18 cellular contexts compared by ENCODE assay signal in the genomic region with DNA sequence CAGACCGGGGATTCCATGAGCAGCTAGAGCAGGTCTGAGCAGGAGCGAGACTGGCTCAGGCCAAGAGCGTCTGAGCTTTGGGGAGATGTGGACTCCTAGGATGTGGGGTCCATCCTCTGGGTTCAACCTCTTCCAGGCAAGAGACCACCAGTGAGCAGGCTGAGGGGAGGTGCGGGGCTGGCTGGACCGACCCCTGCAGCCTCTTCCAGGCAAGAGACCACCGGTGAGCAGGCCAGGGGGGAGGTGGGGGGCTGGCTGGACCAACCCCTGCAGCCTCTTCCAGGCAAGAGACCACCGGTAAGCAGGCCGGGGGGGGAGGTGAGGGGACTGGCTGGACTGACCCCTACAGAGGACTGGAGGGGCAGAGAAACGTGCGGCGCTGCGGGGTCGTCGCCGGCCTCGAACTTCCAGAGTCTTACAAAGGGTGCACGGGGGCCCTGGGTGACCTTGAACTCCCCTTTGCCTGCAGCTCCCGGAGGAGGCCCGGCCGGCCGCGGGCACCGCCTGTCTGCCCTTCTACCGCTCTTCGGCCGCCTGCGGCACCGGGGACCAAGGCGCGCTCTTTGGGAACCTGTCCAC.
A peak's percentile ranks its signal among the peaks of the same experiment; 100 is the strongest.
DNase-seq lines count a peak whose midpoint lies in the region; ATAC-seq and TF ChIP-seq lines count a peak whose summit lies in the region.
"Had no signal": no experiment of that assay in that cellular context is flagged by ENCODE, and none has a peak within 500 bp of the region (broad histone marks: within the 10 kb centered on the region; RNA-seq: fewer than 3 reads in every experiment).

No MANE protein-coding gene starts in this region.

- TF ChIP-seq EP300 in gastroesophageal sphincter (IDR thresholded peaks at IDR 0.05) (no peak), transverse colon (IDR thresholded peaks at IDR 0.05; ENCODE audit: low read depth) (no peak)

- H3K9me3 ChIP-seq in gastroesophageal sphincter (no peaks in the 10 kb centered on the region), spleen (peaks cover 0 to 9% (median 0%) of the 10 kb centered on the region in 8 donors), transverse colon (no peaks in the 10 kb centered on the region)
- H3K9me3 ChIP-seq: A549 had no signal

- H3K27ac ChIP-seq in gastroesophageal sphincter (no peak overlapping the region), spleen (peak overlapping the region in 6 of 8 donors; percentile 43 to 78 (median 56)), transverse colon (no peak overlapping the region)
- H3K27ac ChIP-seq: 22Rv1, A549, BLaER1 had no signal

- TF ChIP-seq POLR2A in gastroesophageal sphincter (IDR thresholded peaks at IDR 0.05) (no peak), spleen (IDR thresholded peaks at IDR 0.05) (no peak), transverse colon (IDR thresholded peaks at IDR 0.05) (no peak)

- no peaks in the 10 kb centered on the region for H3K27me3 Mint-ChIP-seq in activated CD8-positive, alpha-beta memory T cell treated with anti-CD3 and anti-CD28 coated beads, Interleukin-2, amount 10 ng/mL, durations not matched to agents 7 days and 5 days

- H3K27me3 ChIP-seq in gastroesophageal sphincter (peaks cover 8% of the 10 kb centered on the region), spleen (replicated peaks in 1 of 7) (peaks cover 0 to 5% (median 0%) of the 10 kb centered on the region in 7 donors), transverse colon (no peaks in the 10 kb centered on the region)
- H3K27me3 ChIP-seq: BLaER1 had no signal

- peak; percentile 42 for DNase-seq in activated CD8-positive, alpha-beta memory T cell treated with anti-CD3 and anti-CD28 coated beads for 24 hours
- DNase-seq in activated CD8-positive, alpha-beta memory T cell treated with anti-CD3 and anti-CD28 coated beads, Interleukin-2, amount 10 ng/mL, durations not matched to agents 7 days and 5 days = no peak
- DNase-seq in spleen = no peak
- no peak for DNase-seq in transverse colon
- no peak for DNase-seq in NCI-H526 (lab: John Stamatoyannopoulos, UW)
- no peak for DNase-seq in NCI-H82 (lab: John Stamatoyannopoulos, UW)
- DNase-seq: CD4-positive, alpha-beta memory T cell; DMS153; DMS79; GDM1 had no signal

- no peaks in the 10 kb centered on the region for H3K36me3 Mint-ChIP-seq in activated CD8-positive, alpha-beta memory T cell treated with anti-CD3 and anti-CD28 coated beads, Interleukin-2, amount 10 ng/mL, durations not matched to agents 7 days and 5 days
- H3K36me3 Mint-ChIP-seq: CD14-positive monocyte; CD4-positive, alpha-beta memory T cell; IgD-negative memory B cell had no signal

- H3K36me3 ChIP-seq in gastroesophageal sphincter (no peaks in the 10 kb centered on the region), spleen (peaks cover 0 to 23% (median 0%) of the 10 kb centered on the region in 6 donors), transverse colon (no peaks in the 10 kb centered on the region)
- H3K36me3 ChIP-seq: BLaER1 had no signal

- no peaks in the 10 kb centered on the region for H3K9me3 Mint-ChIP-seq in activated CD8-positive, alpha-beta memory T cell treated with anti-CD3 and anti-CD28 coated beads, Interleukin-2, amount 10 ng/mL, durations not matched to agents 7 days and 5 days (ENCODE audit: low read depth)

- H3K4me3 ChIP-seq in gastroesophageal sphincter (no peak overlapping the region), spleen (no peak overlapping the region), transverse colon (no peak overlapping the region)
- H3K4me3 ChIP-seq: A549, BLaER1, GM23338 had no signal

- WGBS in gastroesophageal sphincter (ENCODE audit: low coverage in 1 of 2), 2 donors = no CpG with 5 or more reads among the region's 30 CpGs
- 87 to 95% (median 90%) methylated on average over 19 to 30 of the region's 30 CpGs for WGBS in spleen, 5 donors
- 92 to 94% methylated on average over 4 to 30 of the region's 30 CpGs for WGBS in transverse colon (ENCODE audit: low coverage in 1 of 2), 2 donors

- no peaks in the 10 kb centered on the region for H3K4me1 Mint-ChIP-seq in activated CD8-positive, alpha-beta memory T cell treated with anti-CD3 and anti-CD28 coated beads, Interleukin-2, amount 10 ng/mL, durations not matched to agents 7 days and 5 days
- H3K4me1 Mint-ChIP-seq: CD14-positive monocyte, IgD-negative memory B cell had no signal

- no peak overlapping the region for H3K4me3 Mint-ChIP-seq in activated CD8-positive, alpha-beta memory T cell treated with anti-CD3 and anti-CD28 coated beads, Interleukin-2, amount 10 ng/mL, durations not matched to agents 7 days and 5 days
- H3K4me3 Mint-ChIP-seq: CD14-positive monocyte, GM23338 had no signal

- intact Hi-C loops in spleen (cut with DNase I; ENCODE audit: low total_unique reads) = no loop called here
- intact Hi-C loops in transverse colon (cut with DNase I; ENCODE audit: low total_unique reads) = no loop called here

- TF ChIP-seq CTCF in gastroesophageal sphincter (IDR thresholded peaks at IDR 0.05) (no peak), spleen (IDR thresholded peaks at IDR 0.05 in 8 of 11, conservative IDR thresholded peaks at IDR 0.05 in 3 of 11) (no peak), transverse colon (IDR thresholded peaks at IDR 0.05) (no peak)

- CTCF ChIA-PET in activated CD8-positive, alpha-beta memory T cell treated with anti-CD3 and anti-CD28 coated beads, Interleukin-2, amount 10 ng/mL, durations not matched to agents 7 days and 5 days (lab: Charles Lee) = no interaction called here

- in situ Hi-C loops in transverse colon (cut with MboI; ENCODE audit: low pct_ligation_motif_present in 1 of 4, low pct_unique_long_range_greater_than_20kb in 1 of 4, low sequenced_read_pairs in 3 of 4) = no loop called here

- no peak for ATAC-seq in activated CD8-positive, alpha-beta memory T cell treated with anti-CD3 and anti-CD28 coated beads, Interleukin-2, amount 10 ng/mL, durations not matched to agents 7 days and 5 days
- ATAC-seq in gastroesophageal sphincter = peak; percentile 8
- ATAC-seq: A549, HepG2 had no signal

- no peak overlapping the region for H3K27ac Mint-ChIP-seq in activated CD8-positive, alpha-beta memory T cell treated with anti-CD3 and anti-CD28 coated beads, Interleukin-2, amount 10 ng/mL, durations not matched to agents 7 days and 5 days
- H3K27ac Mint-ChIP-seq: CD14-positive monocyte; CD4-positive, alpha-beta memory T cell; GM23338; IgD-negative memory B cell had no signal

- H3K4me1 ChIP-seq in gastroesophageal sphincter (no peaks in the 10 kb centered on the region), spleen (peaks cover 0 to 3% (median 0%) of the 10 kb centered on the region in 6 donors), transverse colon (no peaks in the 10 kb centered on the region)
- H3K4me1 ChIP-seq: A549, BLaER1 had no signal

Comparison
In these comparisons a context has a peak if more than half of its experiments do, and no peak if none do; other contexts are left out.
1. H3K27ac ChIP-seq: peak in spleen (6 of 8); none in gastroesophageal sphincter (0 of 4) and transverse colon (0 of 4).